In the genomic region with DNA sequence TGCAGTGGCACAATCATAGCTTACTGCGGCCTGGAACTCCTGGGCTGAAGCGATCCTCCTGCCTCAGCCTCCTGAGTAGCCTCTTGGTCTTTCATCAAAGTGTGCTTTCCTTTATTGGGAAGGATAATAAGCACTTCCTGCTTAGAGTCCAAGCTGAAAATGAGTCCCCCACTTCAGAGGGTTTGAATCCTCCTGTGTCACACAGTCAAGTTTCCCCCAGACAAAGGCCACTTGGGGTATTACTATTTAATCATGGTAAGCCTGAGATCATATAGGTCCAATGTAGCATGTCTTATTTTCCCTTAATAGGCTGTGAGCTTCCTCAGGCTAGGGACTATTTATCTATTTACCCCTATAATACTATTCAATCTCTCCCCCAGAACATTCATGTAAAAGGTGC, we compare ENCODE assay signal across 40 cellular contexts. TPM values are rescaled to one million over a fixed set of nuclear protein-coding genes. Genes with fewer than 3 reads are reported as not detected.
"Had no signal": no experiment of that assay in that cellular context is flagged by ENCODE, and none has a peak within 500 bp of the region (broad histone marks: within the 10 kb centered on the region; RNA-seq: fewer than 3 reads in every experiment).

No MANE protein-coding gene starts in this region.

- H3K36me3 Mint-ChIP-seq: activated CD4-positive, alpha-beta memory T cell treated with anti-CD3 and anti-CD28 coated beads for 36 hours; activated CD8-positive, alpha-beta memory T cell treated with anti-CD3 and anti-CD28 coated beads, Interleukin-2, amount 10 ng/mL, durations not matched to agents 7 days and 5 days; activated naive CD4-positive, alpha-beta T cell treated with anti-CD3 and anti-CD28 coated beads, Interleukin-2, amount 50 U/mL, for 24 hours; activated naive CD8-positive, alpha-beta T cell treated with anti-CD3 and anti-CD28 coated beads for 36 hours had no signal

- H3K9me3 ChIP-seq: adrenal gland, body of pancreas, breast epithelium, colonic mucosa, esophagus squamous epithelium, gastroesophageal sphincter, heart right ventricle had no signal

- H3K27ac ChIP-seq: adrenal gland, body of pancreas, breast epithelium, cardiac muscle cell, colonic mucosa, epithelial cell of prostate, esophagus squamous epithelium, gastroesophageal sphincter, heart right ventricle, hepatocyte had no signal

- H3K4me2 ChIP-seq: hepatocyte had no signal

- H3K79me2 ChIP-seq: hepatocyte had no signal

- H3K4me3 ChIP-seq: adrenal gland, body of pancreas, breast epithelium, cardiac muscle cell, colonic mucosa, esophagus squamous epithelium, gastroesophageal sphincter, heart right ventricle, hepatocyte had no signal

- DNase-seq: activated CD4-positive, alpha-beta memory T cell treated with anti-CD3 and anti-CD28 coated beads for 36 hours; activated CD4-positive, alpha-beta T cell treated with anti-CD3 and anti-CD28 coated beads for 36 hours; activated CD4-positive, alpha-beta T cell treated with anti-CD3 and anti-CD28 coated beads, Interleukin-2, amount 10 ng/mL, durations not matched to agents 24 days and 14 days; activated CD4-positive, CD25-positive, alpha-beta regulatory T cell; activated CD4-positive, CD25-positive, alpha-beta regulatory T cell treated with anti-CD3 and anti-CD28 coated beads, Interleukin-2, amount 50 U/mL, for 72 hours; activated CD8-positive, alpha-beta memory T cell treated with anti-CD3 and anti-CD28 coated beads, Interleukin-2, amount 10 ng/mL, durations not matched to agents 7 days and 5 days; activated CD8-positive, alpha-beta memory T cell treated with anti-CD3 and anti-CD28 coated beads, Interleukin-2, amount 50 U/mL, for 4 hours; activated CD8-positive, alpha-beta T cell treated with anti-CD3 and anti-CD28 coated beads, Interleukin-2, amount 10 ng/mL, durations not matched to agents 7 days and 5 days; activated effector memory CD4-positive, alpha-beta T cell treated with anti-CD3 and anti-CD28 coated beads, Interleukin-2, amount 50 U/mL, for 16 hours; activated naive CD4-positive, alpha-beta T cell treated with anti-CD3 and anti-CD28 coated beads for 36 hours; activated naive CD8-positive, alpha-beta T cell treated with anti-CD3 and anti-CD28 coated beads for 36 hours; activated naive CD8-positive, alpha-beta T cell treated with anti-CD3 and anti-CD28 coated beads, Interleukin-2, amount 50 U/mL, for 24 hours; activated T-cell treated with anti-CD3 and anti-CD28 coated beads, Interleukin-2, amount 50 U/mL, for 1 hour; activated T-cell treated with anti-CD3 and anti-CD28 coated beads, Interleukin-2, amount 50 U/mL, for 48 hours; adrenal gland; amygdala; aorta; body of pancreas; central memory CD4-positive, alpha-beta T cell; cerebellar nuclear complex; colonic mucosa; effector CD8-positive, alpha-beta T cell; esophagus squamous epithelium; foreskin melanocyte; heart right ventricle; T1000 had no signal

- H3K27ac Mint-ChIP-seq: activated CD4-positive, alpha-beta memory T cell treated with anti-CD3 and anti-CD28 coated beads for 36 hours; activated CD4-positive, alpha-beta T cell treated with anti-CD3 and anti-CD28 coated beads for 36 hours; activated CD4-positive, alpha-beta T cell treated with anti-CD3 and anti-CD28 coated beads, Interleukin-2, amount 10 ng/mL, durations not matched to agents 24 days and 14 days; activated CD8-positive, alpha-beta memory T cell treated with anti-CD3 and anti-CD28 coated beads, Interleukin-2, amount 10 ng/mL, durations not matched to agents 7 days and 5 days; activated CD8-positive, alpha-beta T cell treated with anti-CD3 and anti-CD28 coated beads, Interleukin-2, amount 10 ng/mL, durations not matched to agents 7 days and 5 days; activated naive CD4-positive, alpha-beta T cell treated with anti-CD3 and anti-CD28 coated beads for 36 hours; activated naive CD4-positive, alpha-beta T cell treated with anti-CD3 and anti-CD28 coated beads, Interleukin-2, amount 50 U/mL, for 24 hours; activated naive CD8-positive, alpha-beta T cell treated with anti-CD3 and anti-CD28 coated beads for 36 hours; activated naive CD8-positive, alpha-beta T cell treated with anti-CD3 and anti-CD28 coated beads, Interleukin-2, amount 50 U/mL, for 24 hours; activated T-helper 1 cell treated with anti-CD3 and anti-CD28 coated beads, Interleukin-12 subunit alpha, Interleukin-12 subunit beta, Interleukin-2, Interleukin-4 antibody, amounts not matched to agents 30 ng/mL and 10 ng/mL and 1 ng/mL, durations not matched to agents 14 hours and 24 hours and 36 hours; activated T-helper 2 cell treated with anti-CD3 and anti-CD28 coated beads, Interferon-gamma antibody, Interleukin-2, Interleukin-4, amounts not matched to agents 10 μg/mL and 5 μg/mL and 100 μg/mL, durations not matched to agents 14 hours and 24 hours and 36 hours; T-helper 2 cell treated with Interferon-gamma antibody and Interleukin-4, amounts not matched to agents 5 μg/mL and 100 μg/mL, for 36 hours had no signal

- H3K36me3 ChIP-seq: adrenal gland, breast epithelium, cardiac muscle cell, colonic mucosa, esophagus squamous epithelium, gastroesophageal sphincter, heart right ventricle had no signal

- H3K9me3 Mint-ChIP-seq: activated CD4-positive, alpha-beta memory T cell treated with anti-CD3 and anti-CD28 coated beads for 36 hours; activated CD4-positive, alpha-beta T cell treated with anti-CD3 and anti-CD28 coated beads, Interleukin-2, amount 10 ng/mL, durations not matched to agents 24 days and 14 days; activated naive CD4-positive, alpha-beta T cell treated with anti-CD3 and anti-CD28 coated beads for 36 hours; activated naive CD4-positive, alpha-beta T cell treated with anti-CD3 and anti-CD28 coated beads, Interleukin-2, amount 50 U/mL, for 24 hours; activated naive CD8-positive, alpha-beta T cell treated with anti-CD3 and anti-CD28 coated beads for 36 hours; activated naive CD8-positive, alpha-beta T cell treated with anti-CD3 and anti-CD28 coated beads, Interleukin-2, amount 50 U/mL, for 24 hours; activated T-helper 1 cell treated with anti-CD3 and anti-CD28 coated beads, Interleukin-12 subunit alpha, Interleukin-12 subunit beta, Interleukin-2, Interleukin-4 antibody, amounts not matched to agents 30 ng/mL and 10 ng/mL and 1 ng/mL, durations not matched to agents 14 hours and 24 hours and 36 hours; activated T-helper 2 cell treated with anti-CD3 and anti-CD28 coated beads, Interferon-gamma antibody, Interleukin-2, Interleukin-4, amounts not matched to agents 10 μg/mL and 5 μg/mL and 100 μg/mL, durations not matched to agents 14 hours and 24 hours and 36 hours; T-helper 2 cell treated with Interferon-gamma antibody and Interleukin-4, amounts not matched to agents 5 μg/mL and 100 μg/mL, for 36 hours had no signal

- H3K4me1 Mint-ChIP-seq: activated CD8-positive, alpha-beta memory T cell treated with anti-CD3 and anti-CD28 coated beads, Interleukin-2, amount 10 ng/mL, durations not matched to agents 7 days and 5 days; activated naive CD4-positive, alpha-beta T cell treated with anti-CD3 and anti-CD28 coated beads, Interleukin-2, amount 50 U/mL, for 24 hours; activated naive CD8-positive, alpha-beta T cell treated with anti-CD3 and anti-CD28 coated beads, Interleukin-2, amount 50 U/mL, for 24 hours had no signal

- H2AFZ ChIP-seq: hepatocyte had no signal

- H3K4me3 Mint-ChIP-seq: activated CD4-positive, alpha-beta memory T cell treated with anti-CD3 and anti-CD28 coated beads for 36 hours; activated CD4-positive, alpha-beta T cell treated with anti-CD3 and anti-CD28 coated beads for 36 hours; activated CD4-positive, alpha-beta T cell treated with anti-CD3 and anti-CD28 coated beads, Interleukin-2, amount 10 ng/mL, durations not matched to agents 24 days and 14 days; activated CD8-positive, alpha-beta memory T cell treated with anti-CD3 and anti-CD28 coated beads, Interleukin-2, amount 10 ng/mL, durations not matched to agents 7 days and 5 days; activated CD8-positive, alpha-beta T cell treated with anti-CD3 and anti-CD28 coated beads, Interleukin-2, amount 10 ng/mL, durations not matched to agents 7 days and 5 days; activated naive CD4-positive, alpha-beta T cell treated with anti-CD3 and anti-CD28 coated beads for 36 hours; activated naive CD4-positive, alpha-beta T cell treated with anti-CD3 and anti-CD28 coated beads, Interleukin-2, amount 50 U/mL, for 24 hours; activated naive CD8-positive, alpha-beta T cell treated with anti-CD3 and anti-CD28 coated beads for 36 hours; activated naive CD8-positive, alpha-beta T cell treated with anti-CD3 and anti-CD28 coated beads, Interleukin-2, amount 50 U/mL, for 24 hours; activated T-helper 1 cell treated with anti-CD3 and anti-CD28 coated beads, Interleukin-12 subunit alpha, Interleukin-12 subunit beta, Interleukin-2, Interleukin-4 antibody, amounts not matched to agents 30 ng/mL and 10 ng/mL and 1 ng/mL, durations not matched to agents 14 hours and 24 hours and 36 hours; T-helper 2 cell treated with Interferon-gamma antibody and Interleukin-4, amounts not matched to agents 5 μg/mL and 100 μg/mL, for 36 hours had no signal

- H3K27me3 ChIP-seq: adrenal gland, body of pancreas, breast epithelium, cardiac muscle cell, colonic mucosa, esophagus squamous epithelium, gastroesophageal sphincter, hepatocyte had no signal

- H3K4me1 ChIP-seq: adrenal gland, body of pancreas, breast epithelium, colonic mucosa had no signal

RNA-seq across cellular contexts. Expression of a gene that starts 11.4 kb away (rescaled TPM):
- total RNA-seq: activated CD4-positive, alpha-beta memory T cell treated with anti-CD3 and anti-CD28 coated beads for 36 hours; activated CD4-positive, alpha-beta T cell treated with anti-CD3 and anti-CD28 coated beads for 36 hours; activated CD4-positive, alpha-beta T cell treated with anti-CD3 and anti-CD28 coated beads, Interleukin-2, amount 10 ng/mL, durations not matched to agents 24 days and 14 days; activated CD8-positive, alpha-beta memory T cell treated with anti-CD3 and anti-CD28 coated beads for 36 hours; activated CD8-positive, alpha-beta T cell treated with anti-CD3 and anti-CD28 coated beads, Interleukin-2, amount 10 ng/mL, durations not matched to agents 7 days and 5 days; activated naive CD4-positive, alpha-beta T cell treated with anti-CD3 and anti-CD28 coated beads for 36 hours; activated naive CD8-positive, alpha-beta T cell treated with anti-CD3 and anti-CD28 coated beads for 36 hours; activated T-helper 1 cell treated with anti-CD3 and anti-CD28 coated beads, Interleukin-12 subunit alpha, Interleukin-12 subunit beta, Interleukin-2, Interleukin-4 antibody, amounts not matched to agents 30 ng/mL and 10 ng/mL and 1 ng/mL, durations not matched to agents 14 hours and 24 hours and 36 hours; activated T-helper 2 cell treated with anti-CD3 and anti-CD28 coated beads, Interferon-gamma antibody, Interleukin-2, Interleukin-4, amounts not matched to agents 10 μg/mL and 5 μg/mL and 100 μg/mL, durations not matched to agents 14 hours and 24 hours and 36 hours; adrenal gland; aorta; body of pancreas; breast epithelium; cardiac muscle cell; colonic mucosa; dermis microvascular lymphatic vessel endothelial cell; endothelial cell of umbilical vein; esophagus squamous epithelium; fibroblast of lung; gastroesophageal sphincter; glomerular endothelial cell; heart right ventricle had no signal
